Comparison of ENCODE assay signal across 14 cellular contexts in the genomic region with DNA sequence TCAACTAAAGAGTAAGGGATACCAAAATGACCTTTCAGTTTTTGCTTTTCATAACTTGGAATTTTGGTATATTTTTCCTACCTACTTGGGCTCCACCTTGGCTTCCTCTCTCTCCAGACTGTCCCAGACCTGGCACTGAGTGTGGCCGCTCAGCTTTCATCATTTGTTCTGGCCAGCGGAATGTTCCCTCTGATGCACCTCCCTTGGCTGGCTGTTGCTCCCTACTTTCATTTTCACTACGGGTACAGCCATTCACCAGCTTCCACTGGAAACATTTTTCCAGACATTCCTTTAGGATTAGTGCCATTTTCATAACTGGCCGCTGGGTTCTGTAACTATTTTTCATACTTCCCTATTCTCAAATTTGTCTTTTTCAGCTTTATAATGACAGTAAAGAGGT.
A peak's percentile ranks its signal among the peaks of the same experiment; 100 is the strongest.
DNase-seq lines count a peak whose midpoint lies in the region; ATAC-seq and TF ChIP-seq lines count a peak whose summit lies in the region.
"Had no signal": no experiment of that assay in that cellular context is flagged by ENCODE, and none has a peak within 500 bp of the region (broad histone marks: within the 10 kb centered on the region; RNA-seq: fewer than 3 reads in every experiment).

No MANE protein-coding gene starts in this region.

- no peaks in the 10 kb centered on the region for H3K4me1 Mint-ChIP-seq in activated T-helper 1 cell treated with anti-CD3 and anti-CD28 coated beads, Interleukin-12 subunit alpha, Interleukin-12 subunit beta, Interleukin-2, Interleukin-4 antibody, amounts not matched to agents 30 ng/mL and 10 ng/mL and 1 ng/mL, durations not matched to agents 14 hours and 24 hours and 36 hours (ENCODE audit: low read depth)
- H3K4me1 Mint-ChIP-seq: activated B cell treated with CpG ODN at 0.5 μM for 24 hours had no signal

- TF ChIP-seq CTCF in fibroblast of lung (conservative IDR thresholded peaks at IDR 0.05 in 1 of 2, IDR thresholded peaks at IDR 0.05 in 1 of 2; ENCODE audit: low read depth in 1 of 2, low read length in 2 of 2) = no peak
- no peak for TF ChIP-seq CTCF in osteoblast (IDR thresholded peaks at IDR 0.05; ENCODE audit: extremely low read depth, low read depth, low read length)

- H3K27ac Mint-ChIP-seq in activated T-helper 1 cell treated with anti-CD3 and anti-CD28 coated beads, Interleukin-12 subunit alpha, Interleukin-12 subunit beta, Interleukin-2, Interleukin-4 antibody, amounts not matched to agents 30 ng/mL and 10 ng/mL and 1 ng/mL, durations not matched to agents 14 hours and 24 hours and 36 hours = no peak overlapping the region
- H3K27ac Mint-ChIP-seq: activated B cell treated with CpG ODN at 0.5 μM for 24 hours; CD4-positive, alpha-beta T cell had no signal

- H3K36me3 Mint-ChIP-seq in activated T-helper 1 cell treated with anti-CD3 and anti-CD28 coated beads, Interleukin-12 subunit alpha, Interleukin-12 subunit beta, Interleukin-2, Interleukin-4 antibody, amounts not matched to agents 30 ng/mL and 10 ng/mL and 1 ng/mL, durations not matched to agents 14 hours and 24 hours and 36 hours (ENCODE audit: low read depth) = no peaks in the 10 kb centered on the region

- peaks cover 3% of the 10 kb centered on the region for H3K9me3 Mint-ChIP-seq in activated T-helper 1 cell treated with anti-CD3 and anti-CD28 coated beads, Interleukin-12 subunit alpha, Interleukin-12 subunit beta, Interleukin-2, Interleukin-4 antibody, amounts not matched to agents 30 ng/mL and 10 ng/mL and 1 ng/mL, durations not matched to agents 14 hours and 24 hours and 36 hours

- no peak overlapping the region for H3K9ac ChIP-seq in fibroblast of lung (ENCODE audit: insufficient read depth, low read length)

- H4K20me1 ChIP-seq in fibroblast of lung (ENCODE audit: control insufficient read depth, extremely low read depth, insufficient read depth, low read length) (no peaks in the 10 kb centered on the region), osteoblast (ENCODE audit: insufficient read depth, low read length) (no peaks in the 10 kb centered on the region)

- intact Hi-C loops in activated T-helper 1 cell treated with anti-CD3 and anti-CD28 coated beads, Interleukin-12 subunit alpha, Interleukin-12 subunit beta, Interleukin-2, Interleukin-4 antibody, amounts not matched to agents 30 ng/mL and 10 ng/mL and 1 ng/mL, durations not matched to agents 14 hours and 24 hours and 36 hours (cut with micrococcal nuclease) = no loop called here

- H3K27ac ChIP-seq in fibroblast of lung (ENCODE audit: insufficient read depth, low read length) (peak overlapping the region; percentile 13), osteoblast (ENCODE audit: low read depth, low read length) (peak overlapping the region; percentile 39)
- H3K27ac ChIP-seq: pancreas, RWPE1, upper lobe of left lung had no signal

- no peaks in the 10 kb centered on the region for H3K79me2 ChIP-seq in fibroblast of lung (ENCODE audit: control insufficient read depth, insufficient read depth, low read length)
- H3K79me2 ChIP-seq in osteoblast (ENCODE audit: insufficient read depth, low read length) = no peaks in the 10 kb centered on the region

- H3K9me3 ChIP-seq in fibroblast of lung (ENCODE audit: control insufficient read depth, insufficient read depth, low read depth, low read length) (no peaks in the 10 kb centered on the region), osteoblast (ENCODE audit: low read depth, low read length) (no peaks in the 10 kb centered on the region)
- H3K9me3 ChIP-seq: pancreas, upper lobe of left lung had no signal

- H3K27me3 ChIP-seq in fibroblast of lung (ENCODE audit: control insufficient read depth, insufficient read depth, low read length) (no peaks in the 10 kb centered on the region), osteoblast (ENCODE audit: insufficient read depth, low read length) (no peaks in the 10 kb centered on the region)
- H3K27me3 ChIP-seq: pancreas, upper lobe of left lung had no signal

- ATAC-seq in GM19324 (IDR thresholded peaks at IDR 0.05; ENCODE audit: low FRiP score, unreplicated experiment) (no peak), GM18868 (IDR thresholded peaks at IDR 0.05; ENCODE audit: unreplicated experiment) (no peak), HG03442 (IDR thresholded peaks at IDR 0.05; ENCODE audit: unreplicated experiment) (no peak)

- H3K4me3 ChIP-seq in fibroblast of lung (replicated peaks in 1 of 4; ENCODE audit: control extremely low read depth in 1 of 4, insufficient read depth in 1 of 4, low read depth in 3 of 4, low read length in 4 of 4) = peak overlapping the region; percentile 19 to 52 (median 28)
- peak overlapping the region; percentile 59 for H3K4me3 ChIP-seq in osteoblast (ENCODE audit: insufficient read depth, low read length)
- H3K4me3 ChIP-seq: pancreas, upper lobe of left lung had no signal

- H2AFZ ChIP-seq in fibroblast of lung (ENCODE audit: low read length) (peak overlapping the region; percentile 73), osteoblast (ENCODE audit: low read length) (peak overlapping the region; percentile 42)

- DNase-seq in AG08396 (ENCODE audit: low spot score) (peak; percentile 58), NCI-H460 (ENCODE audit: extremely low read depth, low read depth) (peak; percentile 74), fibroblast of lung (ENCODE audit: low read depth in 2 of 2) (peak; percentile 34 to 62), osteoblast (ENCODE audit: insufficient read length, low spot score, missing footprints) (peak; percentile 78)
- DNase-seq in activated T-helper 1 cell treated with anti-CD3 and anti-CD28 coated beads, Interleukin-12 subunit alpha, Interleukin-12 subunit beta, Interleukin-2, Interleukin-4 antibody, amounts not matched to agents 30 ng/mL and 10 ng/mL and 1 ng/mL, durations not matched to agents 14 hours and 24 hours and 36 hours (ENCODE audit: low spot score) = no peak
- DNase-seq: activated B cell treated with CpG ODN at 0.5 μM for 24 hours; activated effector memory CD4-positive, alpha-beta T cell treated with Interleukin-2 at 50 U/mL for 16 hours; CD4-positive, alpha-beta T cell; pancreas; upper lobe of left lung had no signal

- H3K27me3 Mint-ChIP-seq in activated T-helper 1 cell treated with anti-CD3 and anti-CD28 coated beads, Interleukin-12 subunit alpha, Interleukin-12 subunit beta, Interleukin-2, Interleukin-4 antibody, amounts not matched to agents 30 ng/mL and 10 ng/mL and 1 ng/mL, durations not matched to agents 14 hours and 24 hours and 36 hours (ENCODE audit: insufficient read depth) = no peaks in the 10 kb centered on the region
- H3K27me3 Mint-ChIP-seq: activated B cell treated with CpG ODN at 0.5 μM for 24 hours; CD4-positive, alpha-beta T cell had no signal

- H3K36me3 ChIP-seq in fibroblast of lung (ENCODE audit: control insufficient read depth, insufficient read depth, low read length) (no peaks in the 10 kb centered on the region), osteoblast (ENCODE audit: insufficient read depth, low read length) (no peaks in the 10 kb centered on the region)
- H3K36me3 ChIP-seq: pancreas, upper lobe of left lung had no signal

- H3K4me2 ChIP-seq in fibroblast of lung (ENCODE audit: extremely low read depth, insufficient read depth, low read length) (peak overlapping the region; percentile 58), osteoblast (ENCODE audit: insufficient read depth, low read length) (peak overlapping the region; percentile 62)

- H3K4me3 Mint-ChIP-seq in activated T-helper 1 cell treated with anti-CD3 and anti-CD28 coated beads, Interleukin-12 subunit alpha, Interleukin-12 subunit beta, Interleukin-2, Interleukin-4 antibody, amounts not matched to agents 30 ng/mL and 10 ng/mL and 1 ng/mL, durations not matched to agents 14 hours and 24 hours and 36 hours = no peak overlapping the region
- H3K4me3 Mint-ChIP-seq: activated B cell treated with CpG ODN at 0.5 μM for 24 hours; CD4-positive, alpha-beta T cell had no signal

- H3K4me1 ChIP-seq in fibroblast of lung (ENCODE audit: control insufficient read depth, extremely low read depth, insufficient read depth, low read length) (no peaks in the 10 kb centered on the region), osteoblast (ENCODE audit: insufficient read depth, low read length) (no peaks in the 10 kb centered on the region)
- H3K4me1 ChIP-seq: pancreas, upper lobe of left lung had no signal
